13 cellular contexts compared by ENCODE assay signal in genomic region chr4:168844261-168845039, GRCh38.
DNase-seq lines count a peak whose midpoint lies in the region; ATAC-seq, FAIRE-seq and TF ChIP-seq lines count a peak whose summit lies in the region.
"Had no signal": no experiment of that assay in that cellular context is flagged by ENCODE, and none has a peak within 500 bp of the region (broad histone marks: within the 10 kb centered on the region; RNA-seq: fewer than 3 reads in every experiment).

No MANE protein-coding gene starts in this region.

- H3K27me3 ChIP-seq in duodenal mucosa (ENCODE audit: control insufficient read depth in 1 of 2, insufficient read depth in 2 of 2, low read length in 2 of 2) (no peaks in the 10 kb centered on the region), mucosa of rectum (ENCODE audit: control insufficient read depth in 2 of 2, insufficient read depth in 2 of 2, low read length in 2 of 2) (no peaks in the 10 kb centered on the region), suprapubic skin (no peaks in the 10 kb centered on the region)
- H3K27me3 ChIP-seq: BLaER1 treated with 17β-estradiol and CSF1 and Interleukin-3, amounts not matched to agents 10 nM and 100 nM had no signal

- H3K36me3 ChIP-seq in duodenal mucosa (ENCODE audit: control insufficient read depth in 1 of 2, insufficient read depth in 2 of 2, low read length in 2 of 2) = no peaks in the 10 kb centered on the region
- H3K36me3 ChIP-seq in mucosa of rectum (ENCODE audit: control insufficient read depth in 2 of 2, insufficient read depth in 2 of 2, low read length in 2 of 2) = peaks cover 0 to 3% of the 10 kb centered on the region in 2 donors
- no peaks in the 10 kb centered on the region for H3K36me3 ChIP-seq in suprapubic skin
- H3K36me3 ChIP-seq: BLaER1 treated with 17β-estradiol and CSF1 and Interleukin-3, amounts not matched to agents 10 nM and 100 nM had no signal

- no peak for ATAC-seq in GM21528 (IDR thresholded peaks at IDR 0.05; ENCODE audit: low FRiP score, unreplicated experiment)
- ATAC-seq in GM21619 (IDR thresholded peaks at IDR 0.05; ENCODE audit: unreplicated experiment) = no peak

- no peaks in the 10 kb centered on the region for H3K9me3 ChIP-seq in duodenal mucosa (ENCODE audit: control insufficient read depth in 1 of 2, low read length in 2 of 2)
- H3K9me3 ChIP-seq in mucosa of rectum (ENCODE audit: control insufficient read depth in 2 of 2, low read length in 2 of 2) = no peaks in the 10 kb centered on the region
- no peaks in the 10 kb centered on the region for H3K9me3 ChIP-seq in suprapubic skin
- H3K9me3 ChIP-seq: BLaER1 treated with 17β-estradiol and CSF1 and Interleukin-3, amounts not matched to agents 10 nM and 100 nM had no signal

- no peak for TF ChIP-seq POLR2A in suprapubic skin (IDR thresholded peaks at IDR 0.05)

- H3K9ac ChIP-seq in duodenal mucosa (ENCODE audit: low read depth in 1 of 2, low read length in 2 of 2) (no peak overlapping the region), mucosa of rectum (ENCODE audit: low read depth in 1 of 2, low read length in 2 of 2) (no peak overlapping the region)
- H3K9ac ChIP-seq: BLaER1 treated with 17β-estradiol and CSF1 and Interleukin-3, amounts not matched to agents 10 nM and 100 nM had no signal

- H3K4me3 ChIP-seq in duodenal mucosa (ENCODE audit: low read depth in 1 of 2, low read length in 2 of 2) (no peak overlapping the region), mucosa of rectum (ENCODE audit: low read length in 2 of 2) (no peak overlapping the region), suprapubic skin (no peak overlapping the region)
- H3K4me3 ChIP-seq: BLaER1 treated with 17β-estradiol and CSF1 and Interleukin-3, amounts not matched to agents 10 nM and 100 nM had no signal

- DNase-seq in HTR-8/SVneo (ENCODE audit: insufficient read length, low spot score) (no peak), suprapubic skin (ENCODE audit: low spot score in 2 of 2) (no peak), NAMALWA (ENCODE audit: low spot score) (no peak)
- DNase-seq in stimulated activated CD4-positive, alpha-beta T cell treated with anti-CD3 and anti-CD28 coated beads, Interleukin-4, amount 100 ng/mL, for 24 hours = no peak
- DNase-seq: activated CD8-positive, alpha-beta memory T cell treated with anti-CD3 and anti-CD28 coated beads, Interleukin-2, amount 50 U/mL, for 48 hours; activated naive CD8-positive, alpha-beta T cell treated with anti-CD3 and anti-CD28 coated beads for 36 hours; foreskin melanocyte; islet precursor cell had no signal

- peak; percentile 63 for FAIRE-seq in HTR-8/SVneo (lab: Jason Lieb, UNC)

- WGBS in suprapubic skin = 31% methylated on average over 8 of the region's 8 CpGs

- peak overlapping the region; percentile 1 for H3K27ac ChIP-seq in duodenal mucosa (ENCODE audit: low read depth, low read length)
- H3K27ac ChIP-seq in mucosa of rectum (ENCODE audit: low read depth in 2 of 2, low read length in 2 of 2) = peak overlapping the region; percentile 28 to 58
- H3K27ac ChIP-seq in suprapubic skin = peak overlapping the region; percentile 82
- H3K27ac ChIP-seq: BLaER1 treated with 17β-estradiol and CSF1 and Interleukin-3, amounts not matched to agents 10 nM and 100 nM had no signal

- peaks cover 16 to 34% of the 10 kb centered on the region in 2 donors for H3K4me1 ChIP-seq in duodenal mucosa (ENCODE audit: control insufficient read depth in 1 of 2, insufficient read depth in 2 of 2, low read length in 2 of 2)
- H3K4me1 ChIP-seq in mucosa of rectum (ENCODE audit: control insufficient read depth in 2 of 2, insufficient read depth in 2 of 2, low read length in 2 of 2) = peaks cover 0 to 10% of the 10 kb centered on the region in 2 donors
- H3K4me1 ChIP-seq in suprapubic skin = peaks cover 79% of the 10 kb centered on the region

- TF ChIP-seq CTCF in suprapubic skin (IDR thresholded peaks at IDR 0.05) = no peak

- TF ChIP-seq EP300 in suprapubic skin (IDR thresholded peaks at IDR 0.05) = no peak

Comparison
In these comparisons a context has a peak if more than half of its experiments do, and no peak if none do; other contexts are left out.
1. H3K27ac ChIP-seq: peak in every context shown above with its lines; median percentile 82 in suprapubic skin; 43 in mucosa of rectum; 1 in duodenal mucosa.